27 cellular contexts compared by ENCODE assay signal in the genomic region with DNA sequence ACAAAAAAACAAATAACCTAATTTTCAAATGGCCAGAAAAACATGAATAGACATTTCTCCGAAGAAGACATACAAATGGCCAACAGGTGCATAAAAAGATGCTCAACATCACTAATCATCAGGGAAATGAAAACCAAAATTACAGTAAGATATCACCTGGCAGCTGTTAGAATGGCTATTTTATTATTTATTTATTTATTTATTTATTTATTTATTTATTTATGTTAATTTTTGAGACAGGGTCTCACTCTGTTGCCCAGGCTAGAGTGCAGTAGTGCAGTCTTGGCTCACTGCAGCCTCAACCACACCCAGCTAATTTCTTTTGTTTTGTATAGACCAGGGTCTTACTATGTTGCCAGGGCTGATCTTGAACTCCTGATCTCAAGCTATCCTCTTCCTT.
"Had no signal": no experiment of that assay in that cellular context is flagged by ENCODE, and none has a peak within 500 bp of the region (broad histone marks: within the 10 kb centered on the region; RNA-seq: fewer than 3 reads in every experiment).

No MANE protein-coding gene starts in this region.

- H3K4me2 ChIP-seq: hepatocyte had no signal

- H3K27me3 Mint-ChIP-seq: dendritic cell treated with granulocyte-macrophage colony-stimulating factor and Interleukin-4, amounts not matched to agents 40 ng/mL and 50 ng/mL, for 4 days had no signal

- H3K27ac ChIP-seq: colonic mucosa, coronary artery, dorsolateral prefrontal cortex, epithelial cell of prostate, esophagus muscularis mucosa, esophagus squamous epithelium, foreskin keratinocyte, gastrocnemius medialis, gastroesophageal sphincter, heart left ventricle, heart right ventricle, hepatocyte had no signal

- DNase-seq: colonic mucosa; cortex of kidney; dermis blood vessel endothelial cell; dorsolateral prefrontal cortex; effector CD4-positive, alpha-beta T cell; effector CD8-positive, alpha-beta T cell; effector memory CD4-positive, alpha-beta T cell; effector memory CD8-positive, alpha-beta T cell; endodermal cell; erythroblast; esophagus squamous epithelium; foreskin fibroblast; foreskin keratinocyte; gastrocnemius medialis; glutamatergic neuron; head of caudate nucleus; heart left ventricle; heart right ventricle had no signal

- H3K36me3 ChIP-seq: colonic mucosa, esophagus muscularis mucosa, esophagus squamous epithelium, gastrocnemius medialis, gastroesophageal sphincter, heart left ventricle, heart right ventricle had no signal

- H3K4me1 Mint-ChIP-seq: endodermal cell had no signal

- H3K27me3 ChIP-seq: colonic mucosa, dorsolateral prefrontal cortex, esophagus muscularis mucosa, esophagus squamous epithelium, gastrocnemius medialis, gastroesophageal sphincter, heart left ventricle, heart right ventricle, hepatocyte had no signal

- H2AFZ ChIP-seq: hepatocyte had no signal

- H3K4me3 Mint-ChIP-seq: dendritic cell treated with granulocyte-macrophage colony-stimulating factor and Interleukin-4, amounts not matched to agents 40 ng/mL and 50 ng/mL, for 4 days; effector memory CD8-positive, alpha-beta T cell; endodermal cell had no signal

- H3K4me1 ChIP-seq: colonic mucosa, esophagus muscularis mucosa, esophagus squamous epithelium, foreskin keratinocyte, gastrocnemius medialis, gastroesophageal sphincter, heart left ventricle, heart right ventricle had no signal

- H3K79me2 ChIP-seq: hepatocyte had no signal

- FAIRE-seq: colon, frontal cortex had no signal

- H3K9me3 Mint-ChIP-seq: dendritic cell treated with granulocyte-macrophage colony-stimulating factor and Interleukin-4, amounts not matched to agents 40 ng/mL and 50 ng/mL, for 4 days; effector memory CD8-positive, alpha-beta T cell; endodermal cell had no signal

- H3K4me3 ChIP-seq: colonic mucosa, coronary artery, dorsolateral prefrontal cortex, esophagus muscularis mucosa, esophagus squamous epithelium, gastrocnemius medialis, gastroesophageal sphincter, heart left ventricle, heart right ventricle, hepatocyte had no signal

- H3K9me3 ChIP-seq: colonic mucosa, esophagus muscularis mucosa, esophagus squamous epithelium, gastrocnemius medialis, gastroesophageal sphincter, heart left ventricle, heart right ventricle had no signal

- ATAC-seq: effector memory CD8-positive, alpha-beta T cell; esophagus mucosa; foreskin keratinocyte; gastrocnemius medialis; gastroesophageal sphincter; heart left ventricle; heart right ventricle had no signal

- H3K27ac Mint-ChIP-seq: dendritic cell treated with granulocyte-macrophage colony-stimulating factor and Interleukin-4, amounts not matched to agents 40 ng/mL and 50 ng/mL, for 4 days; effector memory CD8-positive, alpha-beta T cell; endodermal cell had no signal
